8 cellular contexts compared by ENCODE assay signal in the genomic region with DNA sequence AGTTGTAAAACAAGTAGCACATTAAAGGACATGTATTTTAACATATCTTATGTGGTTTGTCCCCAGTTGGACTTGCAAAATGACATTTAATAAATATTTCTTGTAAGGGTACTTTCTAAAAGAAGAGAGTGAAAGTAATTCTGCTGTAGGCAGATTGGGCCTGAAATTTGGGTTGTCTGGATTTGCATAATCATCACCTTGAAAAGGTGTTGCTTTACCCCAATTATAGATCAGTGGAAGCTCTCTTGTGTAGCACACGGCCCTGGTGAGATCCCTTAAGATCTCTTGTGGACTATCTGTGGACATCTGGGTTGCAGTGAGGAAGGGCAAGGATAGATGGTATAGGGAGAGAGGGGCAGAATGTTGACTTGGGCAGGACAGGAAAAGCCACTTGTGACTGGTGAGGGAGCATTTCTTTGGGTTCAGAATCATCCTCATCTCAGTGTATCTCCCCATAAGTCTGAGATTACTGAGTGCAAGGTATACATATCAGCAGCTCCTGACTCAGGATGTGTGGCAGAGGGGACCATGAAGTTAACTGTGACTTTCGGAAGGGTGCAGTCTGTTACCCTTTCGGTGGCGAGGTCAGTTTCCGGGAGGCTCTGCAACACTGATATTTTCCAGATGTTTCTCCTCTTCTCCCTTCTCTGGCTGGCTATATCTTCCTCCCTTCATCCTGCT. TPM values are rescaled to one million over a fixed set of nuclear protein-coding genes. Genes with fewer than 3 reads are reported as not detected.
DNase-seq lines count a peak whose midpoint lies in the region; ATAC-seq and TF ChIP-seq lines count a peak whose summit lies in the region.

No MANE protein-coding gene starts in this region.

- no peak for TF ChIP-seq CTCF in glutamatergic neuron (IDR thresholded peaks at IDR 0.05; ENCODE audit: partially characterized antibody, unreplicated experiment)

- H3K27ac Mint-ChIP-seq in T-helper 1 cell treated with Interleukin-12 subunit alpha and Interleukin-12 subunit beta and Interleukin-4 antibody, amounts not matched to agents 30 μg/mL and 1 μg/mL, for 36 hours = peak overlapping the region; percentile 80
- peak overlapping the region; percentile 88 to 92 for H3K27ac Mint-ChIP-seq in stimulated activated naive CD8-positive, alpha-beta T cell treated with anti-CD3 and anti-CD28 coated beads, Interleukin-15, amount 100 ng/mL, for 72 hours
- no peak overlapping the region for H3K27ac Mint-ChIP-seq in glutamatergic neuron (ENCODE audit: unreplicated experiment)

- peaks cover 62% of the 10 kb centered on the region for H3K4me1 Mint-ChIP-seq in activated T-cell treated with anti-CD3 and anti-CD28 coated beads, Interleukin-2, amount 50 U/mL, for 4 hours (ENCODE audit: low read depth)
- peaks cover 70% of the 10 kb centered on the region for H3K4me1 Mint-ChIP-seq in T-helper 1 cell treated with Interleukin-12 subunit alpha and Interleukin-12 subunit beta and Interleukin-4 antibody, amounts not matched to agents 30 μg/mL and 1 μg/mL, for 36 hours (ENCODE audit: low read depth)
- H3K4me1 Mint-ChIP-seq in stimulated activated naive CD8-positive, alpha-beta T cell treated with anti-CD3 and anti-CD28 coated beads, Interleukin-15, amount 100 ng/mL, for 72 hours = peaks cover 64% of the 10 kb centered on the region
- peaks cover 10% of the 10 kb centered on the region for H3K4me1 Mint-ChIP-seq in glutamatergic neuron (ENCODE audit: low read depth, unreplicated experiment)

- peak overlapping the region; percentile 100 for H3K4me3 Mint-ChIP-seq in activated T-cell treated with anti-CD3 and anti-CD28 coated beads, Interleukin-2, amount 50 U/mL, for 4 hours
- peak overlapping the region; percentile 53 for H3K4me3 Mint-ChIP-seq in T-helper 1 cell treated with Interleukin-12 subunit alpha and Interleukin-12 subunit beta and Interleukin-4 antibody, amounts not matched to agents 30 μg/mL and 1 μg/mL, for 36 hours
- H3K4me3 Mint-ChIP-seq in stimulated activated naive CD8-positive, alpha-beta T cell treated with anti-CD3 and anti-CD28 coated beads, Interleukin-15, amount 100 ng/mL, for 72 hours = peak overlapping the region; percentile 63 to 67
- H3K4me3 Mint-ChIP-seq in glutamatergic neuron (ENCODE audit: unreplicated experiment) = no peak overlapping the region

- H3K9me3 Mint-ChIP-seq in activated T-cell treated with anti-CD3 and anti-CD28 coated beads, Interleukin-2, amount 50 U/mL, for 4 hours = no peaks in the 10 kb centered on the region
- no peaks in the 10 kb centered on the region for H3K9me3 Mint-ChIP-seq in T-helper 1 cell treated with Interleukin-12 subunit alpha and Interleukin-12 subunit beta and Interleukin-4 antibody, amounts not matched to agents 30 μg/mL and 1 μg/mL, for 36 hours
- H3K9me3 Mint-ChIP-seq in stimulated activated naive CD8-positive, alpha-beta T cell treated with anti-CD3 and anti-CD28 coated beads, Interleukin-15, amount 100 ng/mL, for 72 hours = no peaks in the 10 kb centered on the region
- no peaks in the 10 kb centered on the region for H3K9me3 Mint-ChIP-seq in glutamatergic neuron (ENCODE audit: unreplicated experiment)

- H3K27me3 Mint-ChIP-seq in activated T-cell treated with anti-CD3 and anti-CD28 coated beads, Interleukin-2, amount 50 U/mL, for 4 hours (ENCODE audit: low read depth) = no peaks in the 10 kb centered on the region
- no peaks in the 10 kb centered on the region for H3K27me3 Mint-ChIP-seq in T-helper 1 cell treated with Interleukin-12 subunit alpha and Interleukin-12 subunit beta and Interleukin-4 antibody, amounts not matched to agents 30 μg/mL and 1 μg/mL, for 36 hours (ENCODE audit: low read depth)
- no peaks in the 10 kb centered on the region for H3K27me3 Mint-ChIP-seq in stimulated activated naive CD8-positive, alpha-beta T cell treated with anti-CD3 and anti-CD28 coated beads, Interleukin-15, amount 100 ng/mL, for 72 hours
- H3K27me3 Mint-ChIP-seq in glutamatergic neuron (ENCODE audit: unreplicated experiment) = peaks cover 10% of the 10 kb centered on the region

- DNase-seq in activated T-cell treated with anti-CD3 and anti-CD28 coated beads, Interleukin-2, amount 50 U/mL, for 4 hours = no peak
- DNase-seq in activated T-cell treated with anti-CD3 and anti-CD28 coated beads for 4 hours (no peak), NCI-H1436 treated with DMSO at 0.1 percent for 48 hours (lab: John Stamatoyannopoulos, UW) (no peak), D341Med (ENCODE audit: low spot score) (no peak), glutamatergic neuron (no peak)
- no peak for DNase-seq in stimulated activated naive CD8-positive, alpha-beta T cell treated with anti-CD3 and anti-CD28 coated beads, Interleukin-15, amount 100 ng/mL, for 72 hours

- peaks cover 40% of the 10 kb centered on the region for H3K36me3 Mint-ChIP-seq in activated T-cell treated with anti-CD3 and anti-CD28 coated beads, Interleukin-2, amount 50 U/mL, for 4 hours (ENCODE audit: insufficient read depth)
- peaks cover 25% of the 10 kb centered on the region for H3K36me3 Mint-ChIP-seq in T-helper 1 cell treated with Interleukin-12 subunit alpha and Interleukin-12 subunit beta and Interleukin-4 antibody, amounts not matched to agents 30 μg/mL and 1 μg/mL, for 36 hours (ENCODE audit: low read depth)
- H3K36me3 Mint-ChIP-seq in glutamatergic neuron (ENCODE audit: unreplicated experiment) = no peaks in the 10 kb centered on the region

- peak; percentile 51 to 55 for ATAC-seq in activated T-cell treated with anti-CD3 and anti-CD28 coated beads, Interleukin-2, amount 50 U/mL, for 4 hours
- ATAC-seq in HG02870 (IDR thresholded peaks at IDR 0.05; ENCODE audit: unreplicated experiment) = peak; percentile 53
- peak; percentile 68 for ATAC-seq in stimulated activated naive CD8-positive, alpha-beta T cell treated with anti-CD3 and anti-CD28 coated beads, Interleukin-15, amount 100 ng/mL, for 72 hours

RNA-seq across cellular contexts. Expression of gene TNFAIP8, which starts 2.0 kb away (rescaled TPM):
- 100 to 1,000 TPM; 275 to 314 (median 282) TPM for total RNA-seq in activated T-cell treated with anti-CD3 and anti-CD28 coated beads, Interleukin-2, amount 50 U/mL, for 4 hours
- 2.5 TPM for total RNA-seq in glutamatergic neuron (ENCODE audit: unreplicated experiment)

Comparison
In these comparisons a context has a peak if more than half of its experiments do, and no peak if none do; other contexts are left out.
1. RNA of gene TNFAIP8, which starts 2.0 kb away (total RNA-seq): 275 to 314 TPM in activated T-cell treated with anti-CD3 and anti-CD28 coated beads, Interleukin-2, amount 50 U/mL, for 4 hours; 2.5 TPM in glutamatergic neuron (single experiment); every median in the first group is over 10 times any median in the second.
2. Peak in every context shown above with its lines, with median percentiles within 50 percentile points of each other: ATAC-seq.